Comparison of ENCODE assay signal across 9 cellular contexts in the genomic region with DNA sequence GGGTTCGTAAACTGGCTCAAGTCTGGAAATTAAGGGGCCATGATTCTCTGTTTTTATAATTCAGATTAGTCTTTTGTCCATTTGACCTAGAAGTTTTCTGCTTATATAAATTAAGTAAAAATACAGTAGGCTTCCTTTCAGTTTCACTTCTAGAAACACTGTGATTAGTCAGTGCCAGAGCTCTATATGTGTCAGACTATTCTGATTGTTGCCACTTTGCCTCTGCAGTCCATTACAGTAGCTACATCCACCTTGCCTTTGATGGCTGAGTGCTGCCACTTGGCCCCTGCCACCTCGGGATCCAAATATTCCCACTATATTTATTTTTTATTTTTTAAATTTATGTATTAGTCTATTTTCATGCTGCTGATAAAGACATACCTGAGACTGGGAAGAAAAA. TPM values are rescaled to one million over a fixed set of nuclear protein-coding genes. Genes with fewer than 3 reads are reported as not detected.
DNase-seq lines count a peak whose midpoint lies in the region; ATAC-seq and TF ChIP-seq lines count a peak whose summit lies in the region.
"Had no signal": no experiment of that assay in that cellular context is flagged by ENCODE, and none has a peak within 500 bp of the region (broad histone marks: within the 10 kb centered on the region; RNA-seq: fewer than 3 reads in every experiment).

No MANE protein-coding gene starts in this region.

- H3K36me3 Mint-ChIP-seq in natural killer cell, result peaks cover 8% of the 10 kb centered on the region
- H3K36me3 Mint-ChIP-seq in activated naive CD4-positive, alpha-beta T cell treated with anti-CD3 and anti-CD28 coated beads, Interleukin-2, amount 10 ng/mL, durations not matched to agents 7 days and 5 days, result peaks cover 2% of the 10 kb centered on the region

- ATAC-seq in GM19035 (IDR thresholded peaks at IDR 0.05; ENCODE audit: unreplicated experiment) (peak; percentile 95), HG02588 (IDR thresholded peaks at IDR 0.05; ENCODE audit: unreplicated experiment) (peak; percentile 87), natural killer cell (peak; percentile 75 to 78 (median 75))

- peak overlapping the region in 1 of 2 donors; percentile 41 for H3K27ac Mint-ChIP-seq in natural killer cell
- H3K27ac Mint-ChIP-seq in activated naive CD4-positive, alpha-beta T cell treated with anti-CD3 and anti-CD28 coated beads, Interleukin-2, amount 10 ng/mL, durations not matched to agents 7 days and 5 days, result no peak overlapping the region

- no peak for TF ChIP-seq CTCF in natural killer cell (IDR thresholded peaks at IDR 0.05)

- DNase-seq in M059J (ENCODE audit: low read depth) (peak; percentile 35), natural killer cell (no peak)
- no peak for DNase-seq in activated effector memory CD4-positive, alpha-beta T cell treated with anti-CD3 and anti-CD28 coated beads, Interleukin-2, amount 50 U/mL, for 16 hours
- no peak for DNase-seq in stimulated activated CD4-positive, alpha-beta T cell treated with anti-CD3 and anti-CD28 coated beads, Interleukin-4, amount 100 ng/mL, for 4 hours
- no peak for DNase-seq in activated naive CD4-positive, alpha-beta T cell treated with anti-CD3 and anti-CD28 coated beads, Interleukin-2, amount 10 ng/mL, durations not matched to agents 7 days and 5 days
- DNase-seq: colonic mucosa, NCI-H187 had no signal

- no peak overlapping the region for H3K4me3 Mint-ChIP-seq in natural killer cell
- H3K4me3 Mint-ChIP-seq in activated naive CD4-positive, alpha-beta T cell treated with anti-CD3 and anti-CD28 coated beads, Interleukin-2, amount 10 ng/mL, durations not matched to agents 7 days and 5 days, result no peak overlapping the region

- H3K27me3 Mint-ChIP-seq in natural killer cell (ENCODE audit: low read depth in 2 of 2), result no peaks in the 10 kb centered on the region
- no peaks in the 10 kb centered on the region for H3K27me3 Mint-ChIP-seq in activated naive CD4-positive, alpha-beta T cell treated with anti-CD3 and anti-CD28 coated beads, Interleukin-2, amount 10 ng/mL, durations not matched to agents 7 days and 5 days

- CTCF ChIA-PET in activated naive CD4-positive, alpha-beta T cell treated with anti-CD3 and anti-CD28 coated beads, Interleukin-2, amount 10 ng/mL, durations not matched to agents 7 days and 5 days (lab: Charles Lee), result no interaction called here

- peaks cover 6 to 7% of the 10 kb centered on the region in 2 donors for H3K4me1 Mint-ChIP-seq in natural killer cell
- H3K4me1 Mint-ChIP-seq in activated naive CD4-positive, alpha-beta T cell treated with anti-CD3 and anti-CD28 coated beads, Interleukin-2, amount 10 ng/mL, durations not matched to agents 7 days and 5 days, result peaks cover 10% of the 10 kb centered on the region

- intact Hi-C loops in natural killer cell (cut with micrococcal nuclease), result no loop called here

- no peaks in the 10 kb centered on the region for H3K9me3 Mint-ChIP-seq in natural killer cell
- H3K9me3 Mint-ChIP-seq in activated naive CD4-positive, alpha-beta T cell treated with anti-CD3 and anti-CD28 coated beads, Interleukin-2, amount 10 ng/mL, durations not matched to agents 7 days and 5 days, result peaks cover 15% of the 10 kb centered on the region

RNA-seq across cellular contexts. Expression of gene ZC2HC1B, which starts 7.9 kb away (rescaled TPM):
- not detected in 2 replicates for total RNA-seq in M059J (2014; rRNA removed; shearing (Covaris generic))
- total RNA-seq in natural killer cell, result not detected
- total RNA-seq: colonic mucosa had no signal

RNA-seq across cellular contexts. Expression of gene LTV1, which starts 29.1 kb away (rescaled TPM):
- total RNA-seq in M059J (2014; rRNA removed; shearing (Covaris generic)), result 27.4 and 31.0 TPM in 2 replicates
- total RNA-seq in natural killer cell, result 10 to 100 TPM; 21.7 to 24.7 (median 21.7) TPM
